Comparison of ENCODE assay signal across 8 cellular contexts in genomic region chr19:50252111-50252886, GRCh38. TPM values are rescaled to one million over a fixed set of nuclear protein-coding genes. Genes with fewer than 3 reads are reported as not detected.
A peak's percentile ranks its signal among the peaks of the same experiment; 100 is the strongest.
DNase-seq lines count a peak whose midpoint lies in the region; ATAC-seq and TF ChIP-seq lines count a peak whose summit lies in the region.

No MANE protein-coding gene starts in this region.

- H3K4me1 ChIP-seq in CD8-positive, alpha-beta T cell (ENCODE audit: insufficient read depth, low read length): no peaks in the 10 kb centered on the region
- no peaks in the 10 kb centered on the region for H3K4me1 ChIP-seq in KMS-11 (ENCODE audit: low read depth, poor library complexity, severe bottlenecking)

- H3K4me2 ChIP-seq in KMS-11: no peak overlapping the region

- H3K36me3 Mint-ChIP-seq in CD8-positive, alpha-beta T cell: no peaks in the 10 kb centered on the region
- H3K36me3 Mint-ChIP-seq in stimulated activated memory B cell treated with anti-CD40 and anti-IgM and Interleukin-4, amounts not matched to agents 10 μg/mL and 1 μg/mL and 100 μg/mL, for 72 hours: no peaks in the 10 kb centered on the region

- peaks cover 26% of the 10 kb centered on the region for H3K27me3 Mint-ChIP-seq in CD8-positive, alpha-beta T cell (ENCODE audit: low read depth)
- H3K27me3 Mint-ChIP-seq in stimulated activated memory B cell treated with anti-CD40 and anti-IgM and Interleukin-4, amounts not matched to agents 10 μg/mL and 1 μg/mL and 100 μg/mL, for 72 hours: peaks cover 56% of the 10 kb centered on the region

- peaks cover 9% of the 10 kb centered on the region for H3K9me3 Mint-ChIP-seq in CD8-positive, alpha-beta T cell
- peaks cover 12% of the 10 kb centered on the region for H3K9me3 Mint-ChIP-seq in stimulated activated memory B cell treated with anti-CD40 and anti-IgM and Interleukin-4, amounts not matched to agents 10 μg/mL and 1 μg/mL and 100 μg/mL, for 72 hours

- TF ChIP-seq CTCF in CD8-positive, alpha-beta T cell (IDR thresholded peaks at IDR 0.05): peak; percentile 46
- peak; percentile 71 for TF ChIP-seq CTCF in KMS-11 (conservative IDR thresholded peaks at IDR 0.05; ENCODE audit: low read depth, low read length)
- TF ChIP-seq CTCF in omental fat pad (IDR thresholded peaks at IDR 0.05): no peak

- H2AFZ ChIP-seq in KMS-11 (ENCODE audit: low read depth): no peak overlapping the region

- no peaks in the 10 kb centered on the region for H3K4me1 Mint-ChIP-seq in CD8-positive, alpha-beta T cell (ENCODE audit: low read depth)
- H3K4me1 Mint-ChIP-seq in stimulated activated memory B cell treated with anti-CD40 and anti-IgM and Interleukin-4, amounts not matched to agents 10 μg/mL and 1 μg/mL and 100 μg/mL, for 72 hours: peaks cover 8% of the 10 kb centered on the region

- H3K4me3 ChIP-seq in CD8-positive, alpha-beta T cell (ENCODE audit: low read depth, low read length): no peak overlapping the region
- no peak overlapping the region for H3K4me3 ChIP-seq in KMS-11 (IDR thresholded peaks at IDR 0.05; ENCODE audit: insufficient read depth, low read depth, low read length)

- DNase-seq in CD8-positive, alpha-beta T cell: peak in 3 of 7 experiments; percentile 5 to 30 (median 27)
- DNase-seq in activated T-cell treated with anti-CD3 and anti-CD28 coated beads, Interleukin-2, amount 50 U/mL, for 48 hours: peak; percentile 54 to 64
- DNase-seq in inferior parietal cortex (ENCODE audit: extremely low spot score) (peak; percentile 15), SHP77 treated with DMSO at 0.1 percent for 48 hours (lab: John Stamatoyannopoulos, UW) (no peak), omental fat pad (ENCODE audit: low spot score) (no peak)

- intact Hi-C loops in CD8-positive, alpha-beta T cell (cut with DNase I, micrococcal nuclease): loop anchor here in 1 of 2 experiments (5.0 kb wide), 1 partner anchor 210 kb away; no protein-coding TSS in a partner anchor

- no peak for ATAC-seq in CD8-positive, alpha-beta T cell
- ATAC-seq in stimulated activated memory B cell treated with anti-CD40 and anti-IgM and Interleukin-4, amounts not matched to agents 10 μg/mL and 1 μg/mL and 100 μg/mL, for 72 hours: peak; percentile 85
- ATAC-seq in GM21529 (IDR thresholded peaks at IDR 0.05; ENCODE audit: unreplicated experiment) (no peak), omental fat pad (ENCODE audit: low FRiP score) (no peak)

- peaks cover 7% of the 10 kb centered on the region for H3K9me3 ChIP-seq in CD8-positive, alpha-beta T cell (ENCODE audit: low read length)

- POLR2A ChIA-PET in CD8-positive, alpha-beta T cell (lab: Charles Lee): no interaction called here

- no peak overlapping the region for H3K9ac ChIP-seq in KMS-11

- H3K27me3 ChIP-seq in CD8-positive, alpha-beta T cell (ENCODE audit: insufficient read depth, low read length): no peaks in the 10 kb centered on the region
- H3K27me3 ChIP-seq in KMS-11 (ENCODE audit: insufficient read depth, low read depth): peaks cover 1% of the 10 kb centered on the region; the same call in 1 of the 2 replicates

- no peak overlapping the region for H3K27ac ChIP-seq in CD8-positive, alpha-beta T cell (ENCODE audit: low read depth, low read length)
- H3K27ac ChIP-seq in KMS-11: no peak overlapping the region

- H4K20me1 ChIP-seq in KMS-11 (ENCODE audit: insufficient read depth): no peaks in the 10 kb centered on the region

- no peak overlapping the region for H3K4me3 Mint-ChIP-seq in CD8-positive, alpha-beta T cell
- no peak overlapping the region for H3K4me3 Mint-ChIP-seq in stimulated activated memory B cell treated with anti-CD40 and anti-IgM and Interleukin-4, amounts not matched to agents 10 μg/mL and 1 μg/mL and 100 μg/mL, for 72 hours

- no peaks in the 10 kb centered on the region for H3K79me2 ChIP-seq in KMS-11 (ENCODE audit: insufficient read depth, low read depth)

- CTCF ChIA-PET in CD8-positive, alpha-beta T cell (lab: Charles Lee): interaction anchor here (0.7 kb wide), 1 partner anchor 15 kb away, joined by 3 read pairs; no protein-coding TSS in a partner anchor

- no peaks in the 10 kb centered on the region for H3K36me3 ChIP-seq in CD8-positive, alpha-beta T cell (ENCODE audit: insufficient read depth, low read length)
- H3K36me3 ChIP-seq in KMS-11 (ENCODE audit: insufficient read depth): no peaks in the 10 kb centered on the region

- no peak overlapping the region for H3K27ac Mint-ChIP-seq in CD8-positive, alpha-beta T cell
- no peak overlapping the region for H3K27ac Mint-ChIP-seq in stimulated activated memory B cell treated with anti-CD40 and anti-IgM and Interleukin-4, amounts not matched to agents 10 μg/mL and 1 μg/mL and 100 μg/mL, for 72 hours

RNA-seq across cellular contexts. Expression of gene MYH14, which starts 48.9 kb away (rescaled TPM):
- not detected for total RNA-seq in CD8-positive, alpha-beta T cell
- total RNA-seq in omental fat pad: 10 to 100 TPM in 3 of 4 donors, 1 to 10 TPM in 1; 8.0 to 12.8 (median 10.3) TPM

Comparison
In these comparisons a context has a peak if more than half of its experiments do, and no peak if none do; other contexts are left out.
1. DNase-seq: peak in activated T-cell treated with anti-CD3 and anti-CD28 coated beads, Interleukin-2, amount 50 U/mL, for 48 hours (2 of 2) and inferior parietal cortex (single experiment); none in SHP77 treated with DMSO at 0.1 percent for 48 hours (single experiment) and omental fat pad (single experiment).
2. CTCF ChIP-seq: peak in CD8-positive, alpha-beta T cell (single experiment) and KMS-11 (single experiment); none in omental fat pad (0 of 3).
3. RNA of gene MYH14, which starts 48.9 kb away (total RNA-seq): 8.0 to 12.8 TPM in omental fat pad; not detected in CD8-positive, alpha-beta T cell; every median in the first group is over 4 times any median in the second.